ENCODE assay signal across 2 cellular contexts in genomic region chr19:3783660-3784584, GRCh38.
TF ChIP-seq lines count a peak whose summit lies in the region.

No MANE protein-coding gene starts in this region.

TF ChIP-seq in SK-N-SH, 30 proteins besides CTCF, POLR2A, EP300 and RAD21:
- TF ChIP-seq RFX5 (IDR thresholded peaks at IDR 0.05; ENCODE audit: low read length) (no peak), MAX (IDR thresholded peaks at IDR 0.05; ENCODE audit: low read depth) (peak; percentile 64; the same call in 1 of the 2 replicates), SMC3 (IDR thresholded peaks at IDR 0.05; ENCODE audit: low read depth, low read length) (peak; percentile 29; the same call in 1 of the 2 replicates)

TF ChIP-seq in GM12878, 131 proteins besides CTCF, POLR2A, EP300 and RAD21:
- TF ChIP-seq SMC3 (IDR thresholded peaks at IDR 0.05; ENCODE audit: borderline replicate concordance, low read length), result peak; percentile 18; the same call in 1 of the 2 replicates
- TF ChIP-seq MLLT1 (IDR thresholded peaks at IDR 0.05), result no peak
TF ChIP-seq in GM12878: peak in this region for 1.
